Comparison of ENCODE assay signal across 8 cellular contexts in genomic region chr1:108691886-108692723, GRCh38. TPM values are rescaled to one million over a fixed set of nuclear protein-coding genes. Genes with fewer than 3 reads are reported as not detected.
DNase-seq lines count a peak whose midpoint lies in the region; ATAC-seq and TF ChIP-seq lines count a peak whose summit lies in the region.

A gene with protein sequence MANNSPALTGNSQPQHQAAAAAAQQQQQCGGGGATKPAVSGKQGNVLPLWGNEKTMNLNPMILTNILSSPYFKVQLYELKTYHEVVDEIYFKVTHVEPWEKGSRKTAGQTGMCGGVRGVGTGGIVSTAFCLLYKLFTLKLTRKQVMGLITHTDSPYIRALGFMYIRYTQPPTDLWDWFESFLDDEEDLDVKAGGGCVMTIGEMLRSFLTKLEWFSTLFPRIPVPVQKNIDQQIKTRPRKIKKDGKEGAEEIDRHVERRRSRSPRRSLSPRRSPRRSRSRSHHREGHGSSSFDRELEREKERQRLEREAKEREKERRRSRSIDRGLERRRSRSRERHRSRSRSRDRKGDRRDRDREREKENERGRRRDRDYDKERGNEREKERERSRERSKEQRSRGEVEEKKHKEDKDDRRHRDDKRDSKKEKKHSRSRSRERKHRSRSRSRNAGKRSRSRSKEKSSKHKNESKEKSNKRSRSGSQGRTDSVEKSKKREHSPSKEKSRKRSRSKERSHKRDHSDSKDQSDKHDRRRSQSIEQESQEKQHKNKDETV (plus strand): TSS chr1:108692310. CDS start chr1:108692592, 282 bp downstream.

- intact Hi-C loops in adrenal gland (cut with DNase I) (loop anchor here in 1 of 2 donors (5.0 kb wide), 1 partner anchor 50 kb away; no protein-coding TSS in a partner anchor), heart right ventricle (cut with DNase I) (loop anchor here in 7 of 10 donors (1.0 to 10.0 kb wide), 7 partner anchors 47 to 132 kb away; partner anchors contain the start of genes STXBP3 (in 6 of the 7) and EEIG2 (in 1 of the 7)), posterior vena cava (cut with DNase I) (loop anchor here in 1 of 2 donors (5.0 kb wide), 1 partner anchor 55 kb away; the partner anchor contains the start of gene STXBP3), upper lobe of right lung (cut with DNase I) (no loop called here)

- no peaks in the 10 kb centered on the region for H3K27me3 ChIP-seq in adrenal gland
- H3K27me3 ChIP-seq in heart right ventricle: no peaks in the 10 kb centered on the region
- no peaks in the 10 kb centered on the region for H3K27me3 ChIP-seq in upper lobe of right lung

- no peaks in the 10 kb centered on the region for H3K9me3 Mint-ChIP-seq in T-cell

- no peak for TF ChIP-seq CTCF in GM12875 (IDR thresholded peaks at IDR 0.05; ENCODE audit: borderline replicate concordance, insufficient read depth, low read depth, low read length)
- TF ChIP-seq CTCF in adrenal gland (IDR thresholded peaks at IDR 0.05): no peak
- TF ChIP-seq CTCF in heart right ventricle (IDR thresholded peaks at IDR 0.05): no peak
- no peak for TF ChIP-seq CTCF in upper lobe of right lung (IDR thresholded peaks at IDR 0.05)

- DNase-seq in NCI-H1417 treated with DMSO at 0.1 percent for 48 hours (lab: John Stamatoyannopoulos, UW): peak; percentile 74
- peak; percentile 84 to 97 (median 93) for DNase-seq in T-cell
- peak; percentile 92 to 98 (median 95) for DNase-seq in adrenal gland
- peak; percentile 95 for DNase-seq in heart right ventricle
- peak; percentile 99 for DNase-seq in posterior vena cava (ENCODE audit: low spot score)
- peak; percentile 98 for DNase-seq in upper lobe of right lung

- peaks cover 42 to 57% (median 44%) of the 10 kb centered on the region in 3 donors for H3K4me1 Mint-ChIP-seq in T-cell

- POLR2A ChIA-PET in T-cell (lab: Charles Lee): interaction anchor here (0.6 to 2.9 kb wide), 23 partner anchors 9 to 1156 kb away, joined by 3 to 34 read pairs (median 5); partner anchors contain the start of genes HENMT1 (in 2 of the 2), EEIG2 (in 1 of the 2) and STXBP3 (in 1 of the 2)

- 0 to 2% (median 0%) methylated on average over 10 to 60 of the region's 60 CpGs for WGBS in adrenal gland, 4 donors
- 0% methylated on average over 58 to 60 of the region's 60 CpGs for WGBS in heart right ventricle, 2 donors

- H3K4me3 ChIP-seq in GM12875 (ENCODE audit: low read depth, low read length): peak within 1 kb of the TSS; percentile 83
- H3K4me3 ChIP-seq in adrenal gland: peak within 1 kb of the TSS; percentile 61 to 93 (median 70)
- peak within 1 kb of the TSS; percentile 60 to 87 (median 82) for H3K4me3 ChIP-seq in heart right ventricle
- H3K4me3 ChIP-seq in upper lobe of right lung: peak within 1 kb of the TSS; percentile 79

- H3K36me3 Mint-ChIP-seq in T-cell: peaks cover 10% of the 10 kb centered on the region

- H3K9me3 ChIP-seq in adrenal gland (replicated peaks in 1 of 3): no peaks in the 10 kb centered on the region
- H3K9me3 ChIP-seq in heart right ventricle: no peaks in the 10 kb centered on the region
- no peaks in the 10 kb centered on the region for H3K9me3 ChIP-seq in upper lobe of right lung

- no peaks in the 10 kb centered on the region for H3K27me3 Mint-ChIP-seq in T-cell

- TF ChIP-seq POLR2A in adrenal gland (IDR thresholded peaks at IDR 0.05): peak; percentile 74 to 88

- H3K4me1 ChIP-seq in adrenal gland (replicated peaks in 1 of 2) (peaks cover 20 to 36% of the 10 kb centered on the region in 2 donors), heart right ventricle (peaks cover 0 to 48% (median 33%) of the 10 kb centered on the region in 9 donors), upper lobe of right lung (peaks cover 21% of the 10 kb centered on the region)

- ATAC-seq in HG02763 (IDR thresholded peaks at IDR 0.05; ENCODE audit: unreplicated experiment) (peak; percentile 96), T-cell (replicated peaks in 1 of 4) (peak; percentile 86 to 89 (median 88)), heart right ventricle (peak; percentile 98 to 99 (median 99)), upper lobe of right lung (peak; percentile 98)

- H3K4me3 Mint-ChIP-seq in T-cell: peak within 1 kb of the TSS; percentile 94 to 97 (median 96)

- CTCF ChIA-PET in T-cell (lab: Charles Lee): interaction anchor here (0.6 to 3.4 kb wide), 43 partner anchors 9 to 1516 kb away, joined by 3 to 36 read pairs (median 4); partner anchors contain the start of genes EEIG2 (in 1 of the 2), FNDC7 (in 1 of the 2), HENMT1 (in 1 of the 2) and SLC25A24 (in 1 of the 2)

- H3K36me3 ChIP-seq in adrenal gland (replicated peaks in 1 of 2) (peaks cover 0 to 16% of the 10 kb centered on the region in 2 donors), heart right ventricle (peaks cover 0 to 22% (median 15%) of the 10 kb centered on the region in 9 donors), upper lobe of right lung (peaks cover 19% of the 10 kb centered on the region)

- H3K27ac ChIP-seq in adrenal gland (peak within 1 kb of the TSS; percentile 88 to 97 (median 95)), heart right ventricle (peak within 1 kb of the TSS; percentile 91 to 99 (median 96)), upper lobe of right lung (peak within 1 kb of the TSS; percentile 99)

- H3K27ac Mint-ChIP-seq in T-cell: peak within 1 kb of the TSS; percentile 95 to 98

RNA-seq across cellular contexts. Expression of the gene that starts here (rescaled TPM):
- total RNA-seq in T-cell (100 to 1,000 TPM; 109 to 130 (median 110) TPM), adrenal gland (10 to 100 TPM; 11.3 to 33.2 (median 23.4) TPM), heart right ventricle (10 to 100 TPM; 11.2 to 22.8 (median 13.3) TPM), posterior vena cava (10 to 100 TPM; 27.3 to 29.8 TPM), upper lobe of right lung (39.3 TPM)
- polyA plus RNA-seq in adrenal gland (10 to 100 TPM; 34.3 to 63.2 (median 39.5) TPM), heart right ventricle (10 to 100 TPM; 15.1 to 42.7 TPM)

Comparison
In these comparisons a context has a peak if more than half of its experiments do, and no peak if none do; other contexts are left out.
1. Peak in every context shown above with its lines: DNase-seq, ATAC-seq, H3K4me3 ChIP-seq and H3K27ac ChIP-seq.